In the genomic region with DNA sequence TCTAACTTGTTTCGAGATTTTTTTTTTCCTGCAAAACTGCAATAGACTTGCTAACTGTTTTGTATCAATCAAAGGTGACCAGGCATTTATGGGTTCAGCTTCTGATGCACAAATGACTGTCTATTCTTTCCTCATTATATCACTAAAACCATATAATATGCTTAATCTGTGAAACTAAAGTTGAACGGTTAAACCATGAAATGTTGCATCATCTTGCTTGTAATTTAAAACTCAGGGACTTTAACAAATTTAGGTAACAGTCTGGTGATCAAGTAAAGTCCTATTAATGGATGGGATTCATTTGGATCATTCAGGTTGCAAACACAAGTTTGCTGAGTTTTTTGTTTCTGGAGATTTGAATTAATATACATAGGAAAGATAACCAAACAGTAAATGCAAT, we compare ENCODE assay signal across 1 cellular context.
A peak's percentile ranks its signal among the peaks of the same experiment; 100 is the strongest.
TF ChIP-seq lines count a peak whose summit lies in the region.

No MANE protein-coding gene starts in this region.

TF ChIP-seq in IMR-90, 13 proteins besides CTCF, POLR2A, EP300 and RAD21:
- TF ChIP-seq FOS (IDR thresholded peaks at IDR 0.05; ENCODE audit: low read depth, low read length) (no peak), CEBPB (IDR thresholded peaks at IDR 0.05; ENCODE audit: low read depth, low read length) (peak; percentile 72)
